Comparison of ENCODE assay signal across 19 cellular contexts in the genomic region with DNA sequence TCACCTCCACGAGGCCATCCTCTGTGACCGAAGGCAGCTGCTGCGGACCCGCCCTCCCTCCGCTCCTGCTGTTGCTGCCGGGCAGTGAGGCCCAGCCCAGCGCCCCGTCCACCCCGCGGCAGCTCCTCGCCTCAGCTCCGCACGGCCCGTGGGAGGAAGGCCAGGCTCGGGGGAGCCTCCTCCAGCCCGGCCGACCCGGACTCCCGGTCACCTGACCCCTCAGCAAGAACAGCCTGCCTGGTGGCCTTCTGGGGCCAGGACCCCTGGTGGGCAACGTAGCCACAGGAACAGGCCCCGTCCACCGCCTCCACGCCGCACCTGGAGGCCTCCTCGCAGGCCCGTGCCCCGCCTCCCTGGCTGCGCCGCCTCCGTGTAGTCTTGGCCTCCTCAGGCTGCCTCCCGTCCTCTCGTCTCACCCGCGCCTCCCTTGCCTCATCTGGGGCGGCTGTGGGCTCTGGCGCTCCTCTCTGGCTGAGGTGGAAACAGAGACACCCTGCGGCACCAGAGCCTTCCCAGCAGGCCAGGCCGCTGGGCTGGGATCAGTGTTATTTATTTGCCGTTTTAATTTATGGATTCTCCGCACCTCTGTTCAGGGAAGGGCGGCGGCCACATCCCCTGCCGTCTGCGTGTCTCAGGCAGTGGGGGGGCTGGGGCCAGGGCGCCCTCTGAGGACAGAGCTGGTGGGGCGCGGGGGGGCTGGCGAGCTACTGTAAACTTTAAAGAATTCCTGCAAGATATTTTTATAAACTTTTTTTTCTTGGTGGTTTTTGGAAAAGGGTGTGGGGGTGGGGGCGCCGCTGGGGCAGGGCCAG. TPM values are rescaled to one million over a fixed set of nuclear protein-coding genes. Genes with fewer than 3 reads are reported as not detected.
A peak's percentile ranks its signal among the peaks of the same experiment; 100 is the strongest.
DNase-seq lines count a peak whose midpoint lies in the region; ATAC-seq and TF ChIP-seq lines count a peak whose summit lies in the region.
"Had no signal": no experiment of that assay in that cellular context is flagged by ENCODE, and none has a peak within 500 bp of the region (broad histone marks: within the 10 kb centered on the region; RNA-seq: fewer than 3 reads in every experiment).

No MANE protein-coding gene starts in this region.

- H3K9ac ChIP-seq in duodenal mucosa (ENCODE audit: low read depth in 1 of 2, low read length in 2 of 2), result no peak overlapping the region
- peak overlapping the region; percentile 32 to 34 for H3K9ac ChIP-seq in mucosa of rectum (ENCODE audit: low read depth in 1 of 2, low read length in 2 of 2)

- no peak for TF ChIP-seq CTCF in Peyer's patch (IDR thresholded peaks at IDR 0.05)

- H3K36me3 ChIP-seq in Peyer's patch, result no peaks in the 10 kb centered on the region
- H3K36me3 ChIP-seq in duodenal mucosa (ENCODE audit: control insufficient read depth in 1 of 2, insufficient read depth in 2 of 2, low read length in 2 of 2), result peaks cover 0 to 9% of the 10 kb centered on the region in 2 donors
- peaks cover 3 to 4% of the 10 kb centered on the region in 2 donors for H3K36me3 ChIP-seq in mucosa of rectum (ENCODE audit: control insufficient read depth in 2 of 2, insufficient read depth in 2 of 2, low read length in 2 of 2)
- H3K36me3 ChIP-seq: MG63 had no signal

- ATAC-seq in GM19328 (IDR thresholded peaks at IDR 0.05; ENCODE audit: unreplicated experiment) (no peak), HG03045 (IDR thresholded peaks at IDR 0.05; ENCODE audit: unreplicated experiment) (no peak), left lobe of liver (no peak)
- ATAC-seq: activated naive CD4-positive, alpha-beta T cell treated with anti-CD3 and anti-CD28 coated beads, Interleukin-2, amount 50 U/mL, for 72 hours; activated T-cell treated with anti-CD3 and anti-CD28 coated beads, Interleukin-2, amount 50 U/mL, for 4 hours; CD8-positive, alpha-beta T cell had no signal

- H3K4me1 ChIP-seq in Peyer's patch, result peaks cover 0 to 26% (median 1%) of the 10 kb centered on the region in 4 donors
- H3K4me1 ChIP-seq in duodenal mucosa (ENCODE audit: control insufficient read depth in 1 of 2, insufficient read depth in 2 of 2, low read length in 2 of 2), result peaks cover 0 to 10% of the 10 kb centered on the region in 2 donors
- peaks cover 6% of the 10 kb centered on the region in 2 donors for H3K4me1 ChIP-seq in mucosa of rectum (ENCODE audit: control insufficient read depth in 2 of 2, insufficient read depth in 2 of 2, low read length in 2 of 2)

- H3K27me3 ChIP-seq in Peyer's patch, result no peaks in the 10 kb centered on the region
- H3K27me3 ChIP-seq in duodenal mucosa (ENCODE audit: control insufficient read depth in 1 of 2, insufficient read depth in 2 of 2, low read length in 2 of 2), result no peaks in the 10 kb centered on the region
- no peaks in the 10 kb centered on the region for H3K27me3 ChIP-seq in mucosa of rectum (ENCODE audit: control insufficient read depth in 2 of 2, insufficient read depth in 2 of 2, low read length in 2 of 2)
- H3K27me3 ChIP-seq: left lung, MG63 had no signal

- H3K9me3 ChIP-seq in Peyer's patch, result no peaks in the 10 kb centered on the region
- peaks cover 0 to 5% of the 10 kb centered on the region in 2 donors for H3K9me3 ChIP-seq in duodenal mucosa (ENCODE audit: control insufficient read depth in 1 of 2, low read length in 2 of 2)
- H3K9me3 ChIP-seq in mucosa of rectum (ENCODE audit: control insufficient read depth in 2 of 2, low read length in 2 of 2), result no peaks in the 10 kb centered on the region
- H3K9me3 ChIP-seq: MG63 had no signal

- DNase-seq in Peyer's patch (peak in 1 of 3 donors; percentile 59), SKM-1 treated with dmso at 0.1 percent for 144 hours (lab: John Stamatoyannopoulos, UW; ENCODE audit: unreplicated experiment) (no peak), left lobe of liver (ENCODE audit: low spot score) (no peak)
- DNase-seq: activated CD4-positive, alpha-beta memory T cell treated with anti-CD3 and anti-CD28 coated beads, Interleukin-2, amount 10 ng/mL, durations not matched to agents 7 days and 5 days; activated T-cell treated with anti-CD3 and anti-CD28 coated beads, Interleukin-2, amount 50 U/mL, for 4 hours; CD8-positive, alpha-beta T cell; effector CD8-positive, alpha-beta T cell; MG63; NCI-H187; NK-92 treated with Interleukin-12 subunit alpha and Interleukin-12 subunit beta, amount 100 ng/mL, for 24 hours; RPMI8226; stimulated activated naive CD4-positive, alpha-beta T cell had no signal

- no peak for TF ChIP-seq POLR2A in Peyer's patch (IDR thresholded peaks at IDR 0.05)

- H3K4me3 ChIP-seq in Peyer's patch, result peak overlapping the region in 3 of 4 donors; percentile 12 to 48 (median 36)
- no peak overlapping the region for H3K4me3 ChIP-seq in duodenal mucosa (ENCODE audit: low read depth in 1 of 2, low read length in 2 of 2)
- H3K4me3 ChIP-seq in mucosa of rectum (ENCODE audit: low read length in 2 of 2), result peak overlapping the region; percentile 30 to 31
- H3K4me3 ChIP-seq: left lung, MG63 had no signal

- H3K27ac ChIP-seq in Peyer's patch, result peak overlapping the region; percentile 64 to 91 (median 80)
- peak overlapping the region; percentile 32 for H3K27ac ChIP-seq in duodenal mucosa (ENCODE audit: low read depth, low read length)
- H3K27ac ChIP-seq in mucosa of rectum (ENCODE audit: low read depth in 2 of 2, low read length in 2 of 2), result peak overlapping the region; percentile 64 to 70
- H3K27ac ChIP-seq in temporal lobe (ENCODE audit: low read depth, low read length), result peak overlapping the region; percentile 44

RNA-seq across cellular contexts. Expression of gene MOB2, which starts 25.4 kb away (rescaled TPM):
- total RNA-seq in Peyer's patch, result 10 to 100 TPM; 34.7 to 50.4 (median 40.5) TPM
- 12.8 TPM for total RNA-seq in temporal lobe
- 12.6 TPM for total RNA-seq in left lobe of liver

Comparison
In these comparisons a context has a peak if more than half of its experiments do, and no peak if none do; other contexts are left out.
1. H3K4me3 ChIP-seq: peak in Peyer's patch (3 of 4) and mucosa of rectum (2 of 2); none in duodenal mucosa (0 of 2).
2. H3K9ac ChIP-seq: peak in mucosa of rectum (2 of 2); none in duodenal mucosa (0 of 2).
3. Peak in every context shown above with its lines, with median percentiles within 50 percentile points of each other: H3K27ac ChIP-seq.